1 cellular context compared by ENCODE assay signal in genomic region chr3:100083209-100083608, GRCh38.
TF ChIP-seq lines count a peak whose summit lies in the region.

No MANE protein-coding gene starts in this region.

TF ChIP-seq in K562, 482 proteins besides CTCF, POLR2A, EP300 and RAD21:
- TF ChIP-seq C11orf30 (IDR thresholded peaks at IDR 0.05; ENCODE audit: low read depth) (peak; percentile 11; the same call in 1 of the 2 replicates), HMBOX1 (IDR thresholded peaks at IDR 0.05) (peak; percentile 54; the same call in 1 of the 2 replicates), SNIP1 (IDR thresholded peaks at IDR 0.05; ENCODE audit: low read depth) (no peak), ZNF316 (IDR thresholded peaks at IDR 0.05) (peak; percentile 36; the same call in 1 of the 2 replicates)
